Comparison of ENCODE assay signal across 8 cellular contexts in genomic region chr9:8858250-8859161, GRCh38.
DNase-seq lines count a peak whose midpoint lies in the region; ATAC-seq and TF ChIP-seq lines count a peak whose summit lies in the region.

No MANE protein-coding gene starts in this region.

- H3K4me3 Mint-ChIP-seq in neural progenitor cell = peak overlapping the region; percentile 92

- no peak for TF ChIP-seq CTCF in AG10803 (conservative IDR thresholded peaks at IDR 0.05; ENCODE audit: low read length)
- TF ChIP-seq CTCF in PC-3 (conservative IDR thresholded peaks at IDR 0.05; ENCODE audit: low read depth, low read length) = no peak
- no peak for TF ChIP-seq CTCF in esophagus squamous epithelium (IDR thresholded peaks at IDR 0.05)
- TF ChIP-seq CTCF in neural progenitor cell (IDR thresholded peaks at IDR 0.05) = no peak

- H4K20me1 ChIP-seq in PC-3 (ENCODE audit: low read length) (no peaks in the 10 kb centered on the region), neural progenitor cell (ENCODE audit: low read depth) (peaks cover 18% of the 10 kb centered on the region)

- no TSS peak for BruUV-seq in PC-3 (replicated peaks; lab: Mats Ljungman, UMichigan)

- TF ChIP-seq POLR2A in esophagus squamous epithelium (IDR thresholded peaks at IDR 0.05) = no peak

- H3K9me3 Mint-ChIP-seq in neural progenitor cell = no peaks in the 10 kb centered on the region

- H3K27me3 ChIP-seq in PC-3 (ENCODE audit: low read length) = peaks cover 15% of the 10 kb centered on the region
- H3K27me3 ChIP-seq in esophagus squamous epithelium = peaks cover 0 to 64% (median 4%) of the 10 kb centered on the region in 4 donors
- H3K27me3 ChIP-seq in neural progenitor cell = no peaks in the 10 kb centered on the region

- peaks cover 10% of the 10 kb centered on the region for H3K27me3 Mint-ChIP-seq in neural progenitor cell (ENCODE audit: insufficient read depth, low read depth)

- H3K4me2 ChIP-seq in PC-3 (ENCODE audit: low read length) (peak overlapping the region; percentile 78), neural progenitor cell (peak overlapping the region; percentile 82)

- peaks cover 48% of the 10 kb centered on the region for H3K4me1 Mint-ChIP-seq in neural progenitor cell

- H3K27ac ChIP-seq in PC-3 (ENCODE audit: low read length) (no peak overlapping the region), esophagus squamous epithelium (peak overlapping the region in 3 of 4 donors; percentile 10 to 48 (median 43)), neural progenitor cell (peak overlapping the region; percentile 73)

- no peaks in the 10 kb centered on the region for H3K9me3 ChIP-seq in PC-3 (ENCODE audit: low read length)
- no peaks in the 10 kb centered on the region for H3K9me3 ChIP-seq in esophagus squamous epithelium
- H3K9me3 ChIP-seq in neural progenitor cell (ENCODE audit: low read depth) = no peaks in the 10 kb centered on the region

- H3K9me2 ChIP-seq in PC-3 (replicated peaks; ENCODE audit: low read length) = no peaks in the 10 kb centered on the region

- H3K4me3 ChIP-seq in AG10803 (ENCODE audit: low read length) (peak overlapping the region; percentile 44), PC-3 (ENCODE audit: low read length) (peak overlapping the region; percentile 56; the same call in 1 of the 2 replicates), esophagus squamous epithelium (peak overlapping the region; percentile 48 to 73 (median 64)), neural progenitor cell (peak overlapping the region; percentile 87)

- 18 to 19% methylated on average over 10 to 29 of the region's 45 CpGs for WGBS in esophagus squamous epithelium, 2 donors

- H3K9ac ChIP-seq in PC-3 (ENCODE audit: low read length) = no peak overlapping the region
- peak overlapping the region; percentile 21 for H3K9ac ChIP-seq in neural progenitor cell

- no peaks in the 10 kb centered on the region for H3K4me1 ChIP-seq in PC-3 (ENCODE audit: insufficient read depth, low read length)
- H3K4me1 ChIP-seq in esophagus squamous epithelium = peaks cover 0 to 35% (median 15%) of the 10 kb centered on the region in 3 donors
- peaks cover 34% of the 10 kb centered on the region for H3K4me1 ChIP-seq in neural progenitor cell

- no peaks in the 10 kb centered on the region for H3K36me3 Mint-ChIP-seq in neural progenitor cell

- DNase-seq in AG10803 (ENCODE audit: low read depth) (no peak), PC-3 (no peak), esophagus squamous epithelium (lab: John Stamatoyannopoulos, UW) (no peak), neural progenitor cell (ENCODE audit: low spot score) (peak; percentile 53), HEK293T (ENCODE audit: extremely low spot score) (no peak), HCEC 1CT (no peak)

- H3F3A ChIP-seq in PC-3 (ENCODE audit: low read length, unreplicated experiment) (no peaks in the 10 kb centered on the region), neural progenitor cell (ENCODE audit: low read depth) (peaks cover 33% of the 10 kb centered on the region)

- CTCF ChIA-PET in PC-3 (lab: Charles Lee) = no interaction called here
- CTCF ChIA-PET in HEK293T (lab: Yijun Ruan, JAX) = no interaction called here

- POLR2A ChIA-PET in PC-3 (lab: Charles Lee; ENCODE audit: unreplicated experiment) = no interaction called here
- POLR2A ChIA-PET in HEK293T (lab: Yijun Ruan, JAX) = no interaction called here

- H3K79me2 ChIP-seq in PC-3 (ENCODE audit: low read length) (no peaks in the 10 kb centered on the region), neural progenitor cell (ENCODE audit: low read depth) (peaks cover 34% of the 10 kb centered on the region)

- H3K36me3 ChIP-seq in PC-3 (ENCODE audit: low read depth, low read length) (no peaks in the 10 kb centered on the region), esophagus squamous epithelium (no peaks in the 10 kb centered on the region), neural progenitor cell (no peaks in the 10 kb centered on the region)

- H3K27ac Mint-ChIP-seq in neural progenitor cell = peak overlapping the region; percentile 98

- intact Hi-C loops in PC-3 (cut with micrococcal nuclease) (no loop called here), esophagus squamous epithelium (cut with DNase I) (no loop called here)

- peak overlapping the region; percentile 61; the same call in 1 of the 2 replicates for H2AFZ ChIP-seq in PC-3 (ENCODE audit: low read length)
- H2AFZ ChIP-seq in neural progenitor cell (replicated peaks) = peak overlapping the region; percentile 70

- ATAC-seq in PC-3 (no peak), HG03280 (IDR thresholded peaks at IDR 0.05; ENCODE audit: unreplicated experiment) (no peak), HG03565 (IDR thresholded peaks at IDR 0.05; ENCODE audit: unreplicated experiment) (no peak)

TF ChIP-seq in HEK293T, 16 proteins besides CTCF, POLR2A, EP300 and RAD21:
- TF ChIP-seq CTBP1 (IDR thresholded peaks at IDR 0.05; ENCODE audit: borderline replicate concordance) (no peak), SP1 (IDR thresholded peaks at IDR 0.05) (no peak), SUZ12 (IDR thresholded peaks at IDR 0.05) (no peak), FOXK2 (IDR thresholded peaks at IDR 0.05) (no peak), HDGF (IDR thresholded peaks at IDR 0.05; ENCODE audit: borderline replicate concordance) (no peak), TARDBP (IDR thresholded peaks at IDR 0.05) (no peak), BHLHE40 (IDR thresholded peaks at IDR 0.05; ENCODE audit: borderline replicate concordance) (no peak), ELF4 (IDR thresholded peaks at IDR 0.05) (no peak), PKNOX1 (IDR thresholded peaks at IDR 0.05) (no peak), FOXM1 (IDR thresholded peaks at IDR 0.05; ENCODE audit: borderline replicate concordance) (no peak), ARNT (IDR thresholded peaks at IDR 0.05) (no peak)
